Comparison of ENCODE assay signal across 11 cellular contexts in the genomic region with DNA sequence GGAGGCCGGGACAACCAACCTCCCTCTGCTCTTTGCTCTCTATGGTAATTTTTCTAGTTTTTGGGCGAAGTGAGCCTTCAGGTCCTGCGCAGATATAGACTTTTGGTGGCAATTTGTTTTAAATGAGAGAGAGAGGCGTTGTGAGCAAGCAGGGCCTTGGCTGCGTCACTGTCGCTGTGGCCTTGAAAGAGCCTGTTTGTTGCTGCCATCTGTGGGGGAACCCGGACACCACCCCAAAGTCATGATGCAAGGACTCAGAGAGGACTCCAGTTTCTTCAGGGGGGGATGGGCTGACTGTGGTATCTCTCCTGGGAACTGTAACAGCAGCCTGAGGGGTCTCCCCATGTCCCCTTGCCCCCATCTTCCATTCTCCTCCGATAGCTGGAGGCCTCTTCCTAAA.
DNase-seq lines count a peak whose midpoint lies in the region; ATAC-seq and TF ChIP-seq lines count a peak whose summit lies in the region.
"Had no signal": no experiment of that assay in that cellular context is flagged by ENCODE, and none has a peak within 500 bp of the region (broad histone marks: within the 10 kb centered on the region; RNA-seq: fewer than 3 reads in every experiment).

No MANE protein-coding gene starts in this region.

- H3K18ac ChIP-seq in H9 (ENCODE audit: insufficient read length, low read depth, low read length) (no peak overlapping the region), neuronal stem cell (ENCODE audit: low read length) (peak overlapping the region; percentile 29)

- H3K27ac ChIP-seq in H9 (ENCODE audit: insufficient read length, low read depth, low read length) (no peak overlapping the region), adrenal gland (no peak overlapping the region), neuronal stem cell (replicated peaks; ENCODE audit: low read length) (no peak overlapping the region), lower lobe of right lung (no peak overlapping the region)
- H3K27ac ChIP-seq: A549, GM23248 had no signal

- intact Hi-C loops in adrenal gland (cut with DNase I) (loop anchor here in 1 of 2 donors (10.0 kb wide), 1 partner anchor 57 kb away; no protein-coding TSS in a partner anchor), lower lobe of right lung (cut with DNase I) (no loop called here), left cardiac atrium (cut with DNase I) (no loop called here)

- H4K8ac ChIP-seq in H9 (replicated peaks; ENCODE audit: insufficient read length, low read depth, low read length) = no peak overlapping the region
- H4K8ac ChIP-seq in neuronal stem cell (ENCODE audit: low read depth, low read length) = no peak overlapping the region

- no peak for ATAC-seq in activated T-cell treated with anti-CD3 and anti-CD28 coated beads, Interleukin-2, amount 50 U/mL, for 72 hours (replicated peaks in 1 of 2)
- ATAC-seq in lower lobe of right lung = no peak
- ATAC-seq in left cardiac atrium = no peak
- ATAC-seq: A549 had no signal

- H4K5ac ChIP-seq in H9 (ENCODE audit: insufficient read length, low read depth, low read length) = no peak overlapping the region

- H3K9me3 ChIP-seq in H9 (ENCODE audit: control insufficient read depth, low read depth, low read length) = no peaks in the 10 kb centered on the region
- H3K9me3 ChIP-seq in adrenal gland (replicated peaks in 1 of 3) = no peaks in the 10 kb centered on the region
- H3K9me3 ChIP-seq in neuronal stem cell (replicated peaks in 1 of 2; ENCODE audit: control insufficient read depth in 2 of 2, insufficient read depth in 1 of 2, low read depth in 1 of 2, low read length in 2 of 2) = no peaks in the 10 kb centered on the region
- H3K9me3 ChIP-seq in lower lobe of right lung = no peaks in the 10 kb centered on the region
- H3K9me3 ChIP-seq: A549 had no signal

- H2BK12ac ChIP-seq in H9 (ENCODE audit: insufficient read length, low read depth, low read length) (no peak overlapping the region), neuronal stem cell (ENCODE audit: low read length) (no peak overlapping the region)

- H3K27me3 Mint-ChIP-seq in H9 (ENCODE audit: low read depth) = peaks cover 2% of the 10 kb centered on the region; the same call in 1 of the 2 replicates
- no peaks in the 10 kb centered on the region for H3K27me3 Mint-ChIP-seq in activated T-cell treated with anti-CD3 and anti-CD28 coated beads, Interleukin-2, amount 50 U/mL, for 72 hours (ENCODE audit: low read depth)

- H3K9me3 Mint-ChIP-seq in H9 = peaks cover 0 to 11% of the 10 kb centered on the region in 2 experiments; a peak in 4 of 5 replicates
- H3K9me3 Mint-ChIP-seq in activated T-cell treated with anti-CD3 and anti-CD28 coated beads, Interleukin-2, amount 50 U/mL, for 72 hours = no peaks in the 10 kb centered on the region

- H3K23ac ChIP-seq in H9 (ENCODE audit: insufficient read length, low read depth, low read length) = no peak overlapping the region
- H3K23ac ChIP-seq in neuronal stem cell (ENCODE audit: low read depth, low read length, poor library complexity) = no peak overlapping the region

- no peak overlapping the region for H2AK5ac ChIP-seq in H9 (ENCODE audit: insufficient read length, low read length)
- no peak overlapping the region for H2AK5ac ChIP-seq in neuronal stem cell (ENCODE audit: low read depth, low read length)

- H3K36me3 ChIP-seq in adrenal gland (replicated peaks in 1 of 2) (no peaks in the 10 kb centered on the region), neuronal stem cell (replicated peaks in 1 of 2; ENCODE audit: control insufficient read depth in 2 of 2, insufficient read depth in 2 of 2, low read length in 2 of 2) (no peaks in the 10 kb centered on the region), lower lobe of right lung (no peaks in the 10 kb centered on the region)

- no peak overlapping the region for H2BK20ac ChIP-seq in H9 (ENCODE audit: low read depth, low read length, poor library complexity, severe bottlenecking)

- H3K36me3 Mint-ChIP-seq in H9 (ENCODE audit: insufficient read depth in 1 of 3, low read depth in 3 of 3) = 0 out of 7 replicates have a peak, but pooled peaks cover 0 to 4% (median 0%) of the 10 kb centered on the region in 3 experiments
- H3K36me3 Mint-ChIP-seq in activated T-cell treated with anti-CD3 and anti-CD28 coated beads, Interleukin-2, amount 50 U/mL, for 72 hours (ENCODE audit: insufficient read depth in 2 of 2) = no peaks in the 10 kb centered on the region
- H3K36me3 Mint-ChIP-seq: CD4-positive, CD25-positive, alpha-beta regulatory T cell had no signal

- H4K91ac ChIP-seq in H9 (ENCODE audit: insufficient read length, low read depth, low read length) = no peak overlapping the region
- no peak overlapping the region for H4K91ac ChIP-seq in neuronal stem cell (ENCODE audit: low read depth, low read length, poor library complexity)

- H3T11ph ChIP-seq in H9 (ENCODE audit: low read length) = no peak overlapping the region

- DNase-seq in H9 (no peak), adrenal gland (peak; percentile 23 to 79 (median 70)), neuronal stem cell (ENCODE audit: low spot score) (no peak), lower lobe of right lung (no peak), left cardiac atrium (no peak)
- no peak for DNase-seq in activated T-cell treated with anti-CD3 and anti-CD28 coated beads, Interleukin-2, amount 50 U/mL, for 72 hours
- DNase-seq: CD4-positive, CD25-positive, alpha-beta regulatory T cell; DMS53; GM23248; IMR-90 had no signal

- H3K56ac ChIP-seq in H9 (ENCODE audit: insufficient read length, low read depth, low read length) = no peak overlapping the region

- H2AFZ ChIP-seq in H9 (ENCODE audit: low read length) (no peak overlapping the region), neuronal stem cell (ENCODE audit: low read length) (no peak overlapping the region)
- H2AFZ ChIP-seq: GM23248 had no signal

- peaks cover 35 to 36% of the 10 kb centered on the region in 2 experiments for H3K4me1 Mint-ChIP-seq in H9
- H3K4me1 Mint-ChIP-seq in activated T-cell treated with anti-CD3 and anti-CD28 coated beads, Interleukin-2, amount 50 U/mL, for 72 hours (ENCODE audit: low read depth) = no peaks in the 10 kb centered on the region
- H3K4me1 Mint-ChIP-seq: CD4-positive, CD25-positive, alpha-beta regulatory T cell had no signal

- H3K27me3 ChIP-seq in H9 (ENCODE audit: insufficient read depth, low read length) (no peaks in the 10 kb centered on the region), adrenal gland (no peaks in the 10 kb centered on the region), neuronal stem cell (ENCODE audit: control insufficient read depth in 3 of 3, insufficient read depth in 3 of 3, low read depth in 1 of 3, low read length in 3 of 3) (no peaks in the 10 kb centered on the region), lower lobe of right lung (ENCODE audit: low read depth) (no peaks in the 10 kb centered on the region)

- H2BK120ac ChIP-seq in H9 (ENCODE audit: low read depth, low read length, poor library complexity, severe bottlenecking) (no peak overlapping the region), neuronal stem cell (ENCODE audit: low read depth, low read length) (no peak overlapping the region)

- no peak overlapping the region for H2BK5ac ChIP-seq in H9 (ENCODE audit: insufficient read length, low read length)
- H2BK5ac ChIP-seq in neuronal stem cell (ENCODE audit: low read length) = no peak overlapping the region

- peak overlapping the region in 2 of 3 experiments; percentile 35 to 49; a peak in 2 of 7 replicates for H3K27ac Mint-ChIP-seq in H9
- H3K27ac Mint-ChIP-seq in activated T-cell treated with anti-CD3 and anti-CD28 coated beads, Interleukin-2, amount 50 U/mL, for 72 hours = no peak overlapping the region

- H3K4me3 ChIP-seq in adrenal gland = no peak overlapping the region
- H3K4me3 ChIP-seq in neuronal stem cell (ENCODE audit: low read length in 2 of 2) = no peak overlapping the region
- H3K4me3 ChIP-seq in lower lobe of right lung = no peak overlapping the region
- H3K4me3 ChIP-seq: A549, GM23248 had no signal

- H3K4me2 ChIP-seq in H9 (ENCODE audit: insufficient read depth, insufficient read length, low read length) = no peak overlapping the region
- H3K4me2 ChIP-seq in neuronal stem cell (ENCODE audit: insufficient read depth, low read length, poor library complexity, severe bottlenecking) = no peak overlapping the region
- H3K4me2 ChIP-seq: A549 had no signal

- no peaks in the 10 kb centered on the region for H4K20me1 ChIP-seq in H9 (ENCODE audit: control insufficient read depth, insufficient read depth, insufficient read length)

- H3K14ac ChIP-seq in H9 (ENCODE audit: insufficient read depth, low read length) (no peak overlapping the region; the same call in 1 of the 2 replicates), neuronal stem cell (ENCODE audit: low read length) (no peak overlapping the region)

- TF ChIP-seq POLR2A in adrenal gland (IDR thresholded peaks at IDR 0.05) = no peak

- H3K23me2 ChIP-seq in H9 (ENCODE audit: insufficient read length, low read depth, low read length, poor library complexity, severe bottlenecking) = no peaks in the 10 kb centered on the region

- H3K79me1 ChIP-seq in H9 (ENCODE audit: insufficient read depth, low read depth, low read length, poor library complexity, severe bottlenecking) (no peaks in the 10 kb centered on the region), neuronal stem cell (ENCODE audit: low read depth, low read length) (no peaks in the 10 kb centered on the region)

- H3K4ac ChIP-seq in H9 (ENCODE audit: low read depth, low read length) (no peak overlapping the region), neuronal stem cell (ENCODE audit: low read length) (no peak overlapping the region)

- H3K9ac ChIP-seq in H9 (ENCODE audit: extremely low read depth, insufficient read length, low read length) = no peak overlapping the region
- H3K9ac ChIP-seq in neuronal stem cell (ENCODE audit: low read depth, low read length, poor library complexity) = no peak overlapping the region
- H3K9ac ChIP-seq: GM23248 had no signal

- no peak for TF ChIP-seq CTCF in H9 (conservative IDR thresholded peaks at IDR 0.05)
- TF ChIP-seq CTCF in adrenal gland (IDR thresholded peaks at IDR 0.05) = no peak
- no peak for TF ChIP-seq CTCF in lower lobe of right lung (IDR thresholded peaks at IDR 0.05)

- WGBS in H9 (ENCODE audit: extremely low coverage, insufficient read length, low lambda C conversion rate) = no CpG with 5 or more reads among the region's 8 CpGs
- WGBS in adrenal gland, 4 donors = 51 to 90% (median 59%) methylated on average over 7 to 8 of the region's 8 CpGs
- WGBS in neuronal stem cell (ENCODE audit: extremely low coverage in 2 of 2, insufficient read length in 2 of 2, insufficient replicate concordance in 1 of 2), 2 donors = no CpG with 5 or more reads among the region's 8 CpGs

- H3K4me1 ChIP-seq in H9 (ENCODE audit: insufficient read depth, low read length) = no peaks in the 10 kb centered on the region; the same call in 1 of the 2 replicates
- peaks cover 0 to 4% of the 10 kb centered on the region in 2 donors for H3K4me1 ChIP-seq in adrenal gland (replicated peaks in 1 of 2)
- no peaks in the 10 kb centered on the region for H3K4me1 ChIP-seq in neuronal stem cell (ENCODE audit: control insufficient read depth in 2 of 2, insufficient read depth in 1 of 2, low read depth in 1 of 2, low read length in 2 of 2)
- H3K4me1 ChIP-seq in lower lobe of right lung = no peaks in the 10 kb centered on the region
- H3K4me1 ChIP-seq: A549 had no signal

- H3K4me3 Mint-ChIP-seq in H9 = no peak overlapping the region
- H3K4me3 Mint-ChIP-seq in activated T-cell treated with anti-CD3 and anti-CD28 coated beads, Interleukin-2, amount 50 U/mL, for 72 hours = no peak overlapping the region
- H3K4me3 Mint-ChIP-seq: CD4-positive, CD25-positive, alpha-beta regulatory T cell had no signal

- no peaks in the 10 kb centered on the region for H3K79me2 ChIP-seq in H9 (ENCODE audit: insufficient read depth, low read length)

- H2BK15ac ChIP-seq in H9 (ENCODE audit: low read depth, low read length) = no peak overlapping the region
- H2BK15ac ChIP-seq in neuronal stem cell (ENCODE audit: low read length) = no peak overlapping the region

Comparison
In these comparisons a context has a peak if more than half of its experiments do, and no peak if none do; other contexts are left out.
1. DNase-seq: peak in adrenal gland (7 of 7); none in H9 (single experiment), neuronal stem cell (single experiment), activated T-cell treated with anti-CD3 and anti-CD28 coated beads, Interleukin-2, amount 50 U/mL, for 72 hours (0 of 2), lower lobe of right lung (single experiment) and left cardiac atrium (single experiment).